In the genomic region with DNA sequence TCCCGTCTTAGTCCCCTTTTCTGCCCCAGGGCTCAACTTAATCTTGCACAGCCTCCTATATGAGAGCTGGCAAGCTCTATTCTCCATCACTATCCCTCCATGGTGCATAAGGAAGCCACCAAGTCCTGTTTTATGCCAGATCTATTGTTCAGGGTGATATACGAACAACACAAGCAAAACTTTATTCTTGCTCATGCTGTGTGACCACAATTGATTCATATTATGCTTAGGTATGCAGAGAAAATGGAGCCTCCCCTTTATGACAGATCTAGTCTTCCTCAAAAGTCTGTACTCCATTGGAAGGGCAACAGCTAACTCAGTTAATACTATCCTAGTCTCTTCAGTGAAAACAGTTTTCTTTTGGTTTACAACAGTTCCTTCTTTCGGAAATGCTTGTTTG, we compare ENCODE assay signal across 1 cellular context.
TF ChIP-seq lines count a peak whose summit lies in the region.

No MANE protein-coding gene starts in this region.

TF ChIP-seq in HCT116, 20 proteins besides CTCF, POLR2A, EP300 and RAD21:
- TF ChIP-seq FOSL1 (IDR thresholded peaks at IDR 0.05; ENCODE audit: low read depth), result no peak
- TF ChIP-seq, protein P1, sequence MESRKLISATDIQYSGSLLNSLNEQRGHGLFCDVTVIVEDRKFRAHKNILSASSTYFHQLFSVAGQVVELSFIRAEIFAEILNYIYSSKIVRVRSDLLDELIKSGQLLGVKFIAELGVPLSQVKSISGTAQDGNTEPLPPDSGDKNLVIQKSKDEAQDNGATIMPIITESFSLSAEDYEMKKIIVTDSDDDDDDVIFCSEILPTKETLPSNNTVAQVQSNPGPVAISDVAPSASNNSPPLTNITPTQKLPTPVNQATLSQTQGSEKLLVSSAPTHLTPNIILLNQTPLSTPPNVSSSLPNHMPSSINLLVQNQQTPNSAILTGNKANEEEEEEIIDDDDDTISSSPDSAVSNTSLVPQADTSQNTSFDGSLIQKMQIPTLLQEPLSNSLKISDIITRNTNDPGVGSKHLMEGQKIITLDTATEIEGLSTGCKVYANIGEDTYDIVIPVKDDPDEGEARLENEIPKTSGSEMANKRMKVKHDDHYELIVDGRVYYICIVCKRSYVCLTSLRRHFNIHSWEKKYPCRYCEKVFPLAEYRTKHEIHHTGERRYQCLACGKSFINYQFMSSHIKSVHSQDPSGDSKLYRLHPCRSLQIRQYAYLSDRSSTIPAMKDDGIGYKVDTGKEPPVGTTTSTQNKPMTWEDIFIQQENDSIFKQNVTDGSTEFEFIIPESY (IDR thresholded peaks at IDR 0.05; ENCODE audit: extremely low read depth, insufficient replicate concordance, low read length), result no peak
- TF ChIP-seq EZH2 (IDR thresholded peaks at IDR 0.05), result no peak
- TF ChIP-seq, protein P2, sequence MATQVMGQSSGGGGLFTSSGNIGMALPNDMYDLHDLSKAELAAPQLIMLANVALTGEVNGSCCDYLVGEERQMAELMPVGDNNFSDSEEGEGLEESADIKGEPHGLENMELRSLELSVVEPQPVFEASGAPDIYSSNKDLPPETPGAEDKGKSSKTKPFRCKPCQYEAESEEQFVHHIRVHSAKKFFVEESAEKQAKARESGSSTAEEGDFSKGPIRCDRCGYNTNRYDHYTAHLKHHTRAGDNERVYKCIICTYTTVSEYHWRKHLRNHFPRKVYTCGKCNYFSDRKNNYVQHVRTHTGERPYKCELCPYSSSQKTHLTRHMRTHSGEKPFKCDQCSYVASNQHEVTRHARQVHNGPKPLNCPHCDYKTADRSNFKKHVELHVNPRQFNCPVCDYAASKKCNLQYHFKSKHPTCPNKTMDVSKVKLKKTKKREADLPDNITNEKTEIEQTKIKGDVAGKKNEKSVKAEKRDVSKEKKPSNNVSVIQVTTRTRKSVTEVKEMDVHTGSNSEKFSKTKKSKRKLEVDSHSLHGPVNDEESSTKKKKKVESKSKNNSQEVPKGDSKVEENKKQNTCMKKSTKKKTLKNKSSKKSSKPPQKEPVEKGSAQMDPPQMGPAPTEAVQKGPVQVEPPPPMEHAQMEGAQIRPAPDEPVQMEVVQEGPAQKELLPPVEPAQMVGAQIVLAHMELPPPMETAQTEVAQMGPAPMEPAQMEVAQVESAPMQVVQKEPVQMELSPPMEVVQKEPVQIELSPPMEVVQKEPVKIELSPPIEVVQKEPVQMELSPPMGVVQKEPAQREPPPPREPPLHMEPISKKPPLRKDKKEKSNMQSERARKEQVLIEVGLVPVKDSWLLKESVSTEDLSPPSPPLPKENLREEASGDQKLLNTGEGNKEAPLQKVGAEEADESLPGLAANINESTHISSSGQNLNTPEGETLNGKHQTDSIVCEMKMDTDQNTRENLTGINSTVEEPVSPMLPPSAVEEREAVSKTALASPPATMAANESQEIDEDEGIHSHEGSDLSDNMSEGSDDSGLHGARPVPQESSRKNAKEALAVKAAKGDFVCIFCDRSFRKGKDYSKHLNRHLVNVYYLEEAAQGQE (IDR thresholded peaks at IDR 0.05; ENCODE audit: low read depth), result no peak
- TF ChIP-seq EGR1 (IDR thresholded peaks at IDR 0.05; ENCODE audit: low read depth), result no peak
- no peak for TF ChIP-seq EZH2phosphoT487 (IDR thresholded peaks at IDR 0.05; ENCODE audit: borderline replicate concordance)
- no peak for TF ChIP-seq SP1 (IDR thresholded peaks at IDR 0.05; ENCODE audit: low read depth)
- TF ChIP-seq, protein P3, sequence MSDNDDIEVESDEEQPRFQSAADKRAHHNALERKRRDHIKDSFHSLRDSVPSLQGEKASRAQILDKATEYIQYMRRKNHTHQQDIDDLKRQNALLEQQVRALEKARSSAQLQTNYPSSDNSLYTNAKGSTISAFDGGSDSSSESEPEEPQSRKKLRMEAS (IDR thresholded peaks at IDR 0.05), result no peak
- TF ChIP-seq, protein P4, sequence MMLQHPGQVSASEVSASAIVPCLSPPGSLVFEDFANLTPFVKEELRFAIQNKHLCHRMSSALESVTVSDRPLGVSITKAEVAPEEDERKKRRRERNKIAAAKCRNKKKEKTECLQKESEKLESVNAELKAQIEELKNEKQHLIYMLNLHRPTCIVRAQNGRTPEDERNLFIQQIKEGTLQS (IDR thresholded peaks at IDR 0.05), result no peak
- no peak for TF ChIP-seq ZFX (IDR thresholded peaks at IDR 0.05)
- TF ChIP-seq TCF7L2 (IDR thresholded peaks at IDR 0.05; ENCODE audit: borderline replicate concordance, extremely low read depth, insufficient read depth, insufficient read length), result no peak
- no peak for TF ChIP-seq CEBPB (IDR thresholded peaks at IDR 0.05; ENCODE audit: low read depth)
- TF ChIP-seq CBX3 (IDR thresholded peaks at IDR 0.05; ENCODE audit: low read depth), result no peak
- no peak for TF ChIP-seq ELF1 (IDR thresholded peaks at IDR 0.05; ENCODE audit: borderline replicate concordance, low read depth)
- TF ChIP-seq YY1 (IDR thresholded peaks at IDR 0.05; ENCODE audit: extremely low read depth, insufficient replicate concordance, low read depth, low read length), result no peak
- no peak for TF ChIP-seq POLR2AphosphoS5 (IDR thresholded peaks at IDR 0.05; ENCODE audit: low read depth, low read length)
- TF ChIP-seq SIN3A (IDR thresholded peaks at IDR 0.05; ENCODE audit: low read depth), result no peak
